In genomic region chr3:179526482-179526881, GRCh38 we compare ENCODE assay signal across 15 cellular contexts. TPM values are rescaled to one million over a fixed set of nuclear protein-coding genes. Genes with fewer than 3 reads are reported as not detected.
DNase-seq lines count a peak whose midpoint lies in the region; TF ChIP-seq lines count a peak whose summit lies in the region.
"Had no signal": no experiment of that assay in that cellular context is flagged by ENCODE, and none has a peak within 500 bp of the region (broad histone marks: within the 10 kb centered on the region; RNA-seq: fewer than 3 reads in every experiment).

No MANE protein-coding gene starts in this region.

- H3K27ac Mint-ChIP-seq in nephron: peak overlapping the region in 2 of 3 experiments; percentile 98 to 99
- H3K27ac Mint-ChIP-seq in type B pancreatic cell: peak overlapping the region; percentile 63
- H3K27ac Mint-ChIP-seq: activated CD4-positive, alpha-beta T cell treated with anti-CD3 and anti-CD28 coated beads, Interleukin-2, amount 10 ng/mL, durations not matched to agents 24 days and 14 days; CD8-positive, alpha-beta T cell had no signal

- H3K27me3 ChIP-seq in Peyer's patch (no peaks in the 10 kb centered on the region), ovary (no peaks in the 10 kb centered on the region)

- intact Hi-C loops in ovary (cut with DNase I): no loop called here

- no peak for TF ChIP-seq EP300 in ovary (IDR thresholded peaks at IDR 0.05)

- TF ChIP-seq POLR2A in Peyer's patch (IDR thresholded peaks at IDR 0.05) (no peak), ovary (IDR thresholded peaks at IDR 0.05) (no peak)

- H3K4me3 ChIP-seq in Peyer's patch: no peak overlapping the region
- H3K4me3 ChIP-seq in fibroblast of pulmonary artery (replicated peaks; ENCODE audit: low read depth, low read length): peak overlapping the region; percentile 21
- H3K4me3 ChIP-seq in ovary: no peak overlapping the region

- H3K27ac ChIP-seq in Peyer's patch (peak overlapping the region in 3 of 4 donors; percentile 17 to 63 (median 57)), ovary (peak overlapping the region in 1 of 2 donors; percentile 26)
- H3K27ac ChIP-seq: KMS-11 had no signal

- H3K4me1 ChIP-seq in Peyer's patch (peaks cover 0 to 13% (median 0%) of the 10 kb centered on the region in 4 donors), ovary (ENCODE audit: insufficient read depth) (peaks cover 3% of the 10 kb centered on the region)

- H3K36me3 Mint-ChIP-seq in nephron (ENCODE audit: low read depth): no peaks in the 10 kb centered on the region
- no peaks in the 10 kb centered on the region for H3K36me3 Mint-ChIP-seq in type B pancreatic cell
- H3K36me3 Mint-ChIP-seq: CD8-positive, alpha-beta T cell had no signal

- H3K9me3 Mint-ChIP-seq in nephron: no peaks in the 10 kb centered on the region
- no peaks in the 10 kb centered on the region for H3K9me3 Mint-ChIP-seq in type B pancreatic cell
- H3K9me3 Mint-ChIP-seq: activated CD4-positive, alpha-beta T cell treated with anti-CD3 and anti-CD28 coated beads, Interleukin-2, amount 10 ng/mL, durations not matched to agents 24 days and 14 days; CD8-positive, alpha-beta T cell had no signal

- peak overlapping the region; percentile 20 to 87 (median 85) for H3K4me3 Mint-ChIP-seq in nephron
- H3K4me3 Mint-ChIP-seq in type B pancreatic cell: no peak overlapping the region
- H3K4me3 Mint-ChIP-seq: activated CD4-positive, alpha-beta T cell treated with anti-CD3 and anti-CD28 coated beads, Interleukin-2, amount 10 ng/mL, durations not matched to agents 24 days and 14 days; CD8-positive, alpha-beta T cell had no signal

- no peaks in the 10 kb centered on the region for H3K36me3 ChIP-seq in Peyer's patch
- no peaks in the 10 kb centered on the region for H3K36me3 ChIP-seq in ovary

- H3K4me1 Mint-ChIP-seq in nephron (peaks cover 32% of the 10 kb centered on the region), type B pancreatic cell (ENCODE audit: unreplicated experiment) (peaks cover 19% of the 10 kb centered on the region)
- H3K4me1 Mint-ChIP-seq: activated CD4-positive, alpha-beta T cell treated with anti-CD3 and anti-CD28 coated beads, Interleukin-2, amount 10 ng/mL, durations not matched to agents 24 days and 14 days had no signal

- H3K27me3 Mint-ChIP-seq in nephron (ENCODE audit: low read depth) (no peaks in the 10 kb centered on the region), type B pancreatic cell (peaks cover 3% of the 10 kb centered on the region)

- TF ChIP-seq CTCF in Peyer's patch (IDR thresholded peaks at IDR 0.05): no peak
- TF ChIP-seq CTCF in fibroblast of pulmonary artery (IDR thresholded peaks at IDR 0.05; ENCODE audit: low read length, missing control alignments): no peak
- no peak for TF ChIP-seq CTCF in nephron (IDR thresholded peaks at IDR 0.05; ENCODE audit: unreplicated experiment in 3 of 3)
- TF ChIP-seq CTCF in type B pancreatic cell (conservative IDR thresholded peaks at IDR 0.05): no peak
- no peak for TF ChIP-seq CTCF in ovary (IDR thresholded peaks at IDR 0.05)

- no peak for DNase-seq in Peyer's patch
- DNase-seq in fibroblast of pulmonary artery (ENCODE audit: low read depth): peak; percentile 28
- no peak for DNase-seq in type B pancreatic cell (ENCODE audit: extremely low spot score, unreplicated experiment)
- DNase-seq in stimulated activated CD4-positive, alpha-beta T cell treated with anti-CD3 and anti-CD28 coated beads, Interleukin-1b, Interleukin-23, amount 100 ng/mL, for 48 hours: no peak
- no peak for DNase-seq in activated CD8-positive, alpha-beta memory T cell treated with anti-CD3 and anti-CD28 coated beads, Interleukin-2, amount 50 U/mL, for 4 hours
- no peak for DNase-seq in ovary
- DNase-seq: activated CD4-positive, alpha-beta T cell treated with anti-CD3 and anti-CD28 coated beads, Interleukin-2, amount 10 ng/mL, durations not matched to agents 24 days and 14 days; CD8-positive, alpha-beta T cell; central memory CD4-positive, alpha-beta T cell; kidney; occipital lobe; stimulated activated CD4-positive, alpha-beta T cell treated with anti-CD3 and anti-CD28 coated beads, Interleukin-4, amount 100 ng/mL, for 1 hour; stimulated activated naive CD4-positive, alpha-beta T cell had no signal

- H3K9me3 ChIP-seq in Peyer's patch: no peaks in the 10 kb centered on the region
- H3K9me3 ChIP-seq in ovary: no peaks in the 10 kb centered on the region

- WGBS in ovary, 3 donors: 0 to 2% (median 0%) methylated on average over 1 of the region's 1 CpG

RNA-seq across cellular contexts. Expression of gene ACTL6A, which starts 36.2 kb away (rescaled TPM):
- total RNA-seq in Peyer's patch (10 to 100 TPM; 35.7 to 59.4 (median 36.5) TPM), type B pancreatic cell (ENCODE audit: low replicate concordance) (53.8 and 69.5 TPM in 2 replicates), ovary (10 to 100 TPM; 34.6 to 53.0 (median 42.1) TPM)
- 10 to 100 TPM; 35.7 to 47.1 TPM for polyA plus RNA-seq in ovary
